Comparison of ENCODE assay signal across 8 cellular contexts in genomic region chrX:44314259-44314734, GRCh38. TPM values are rescaled to one million over a fixed set of nuclear protein-coding genes. Genes with fewer than 3 reads are reported as not detected.
A peak's percentile ranks its signal among the peaks of the same experiment; 100 is the strongest.
DNase-seq lines count a peak whose midpoint lies in the region; ATAC-seq, FAIRE-seq and TF ChIP-seq lines count a peak whose summit lies in the region.

No MANE protein-coding gene starts in this region.

- H3K4me1 Mint-ChIP-seq in CD8-positive, alpha-beta memory T cell = peaks cover 10 to 15% (median 13%) of the 10 kb centered on the region in 3 donors
- peaks cover 9% of the 10 kb centered on the region for H3K4me1 Mint-ChIP-seq in activated T-helper 1 cell treated with anti-CD3 and anti-CD28 coated beads, Interleukin-12 subunit alpha, Interleukin-12 subunit beta, Interleukin-2, Interleukin-4 antibody, amounts not matched to agents 30 ng/mL and 10 ng/mL and 1 ng/mL, durations not matched to agents 14 hours and 24 hours and 36 hours (ENCODE audit: low read depth)

- peaks cover 0 to 1% of the 10 kb centered on the region in 2 donors for H3K27me3 Mint-ChIP-seq in CD8-positive, alpha-beta memory T cell
- no peaks in the 10 kb centered on the region for H3K27me3 Mint-ChIP-seq in activated T-helper 1 cell treated with anti-CD3 and anti-CD28 coated beads, Interleukin-12 subunit alpha, Interleukin-12 subunit beta, Interleukin-2, Interleukin-4 antibody, amounts not matched to agents 30 ng/mL and 10 ng/mL and 1 ng/mL, durations not matched to agents 14 hours and 24 hours and 36 hours (ENCODE audit: insufficient read depth)

- ATAC-seq in GM12878 (peak; percentile 40; the same call in 1 of the 3 replicates), GM18873 (IDR thresholded peaks at IDR 0.05; ENCODE audit: low FRiP score, unreplicated experiment) (no peak)

- BruUV-seq in GM12878 (replicated peaks; lab: Mats Ljungman, UMichigan) = no TSS peak

- peak overlapping the region in 1 of 7 donors; percentile 12 for H3K4me3 Mint-ChIP-seq in CD8-positive, alpha-beta memory T cell
- H3K4me3 Mint-ChIP-seq in activated T-helper 1 cell treated with anti-CD3 and anti-CD28 coated beads, Interleukin-12 subunit alpha, Interleukin-12 subunit beta, Interleukin-2, Interleukin-4 antibody, amounts not matched to agents 30 ng/mL and 10 ng/mL and 1 ng/mL, durations not matched to agents 14 hours and 24 hours and 36 hours = no peak overlapping the region

- FAIRE-seq in GM12878 (lab: Jason Lieb, UNC) = no peak

- H3K9me3 ChIP-seq in CD8-positive, alpha-beta memory T cell (ENCODE audit: low read length) = no peaks in the 10 kb centered on the region
- H3K9me3 ChIP-seq in GM12878 (replicated peaks; ENCODE audit: control insufficient read depth, insufficient read depth, low read length) (no peaks in the 10 kb centered on the region), uterus (no peaks in the 10 kb centered on the region)

- no peaks in the 10 kb centered on the region for H3K36me3 ChIP-seq in CD8-positive, alpha-beta memory T cell (ENCODE audit: insufficient read depth, low read length)
- H3K36me3 ChIP-seq in GM12878 (ENCODE audit: control insufficient read depth in 2 of 2, insufficient read depth in 2 of 2, low read length in 1 of 2) (no peaks in the 10 kb centered on the region), uterus (no peaks in the 10 kb centered on the region)

- CTCF ChIA-PET in CD8-positive, alpha-beta memory T cell (lab: Charles Lee) = no interaction called here
- CTCF ChIA-PET in GM12878 (lab: Yijun Ruan, JAX) = interaction anchor here (2.8 kb wide), 1 partner anchor 11 kb away, joined by 7 read pairs; no protein-coding TSS in a partner anchor

- H3K4me2 ChIP-seq in GM12878 (ENCODE audit: control insufficient read depth, insufficient read depth) = no peak overlapping the region

- intact Hi-C loops in GM12878 (cut with micrococcal nuclease; ENCODE audit: unreplicated experiment) = no loop called here
- intact Hi-C loops in uterus (cut with DNase I; ENCODE audit: low total_unique reads) = no loop called here
- intact Hi-C loops in activated T-helper 1 cell treated with anti-CD3 and anti-CD28 coated beads, Interleukin-12 subunit alpha, Interleukin-12 subunit beta, Interleukin-2, Interleukin-4 antibody, amounts not matched to agents 30 ng/mL and 10 ng/mL and 1 ng/mL, durations not matched to agents 14 hours and 24 hours and 36 hours (cut with micrococcal nuclease) = no loop called here

- H3K27ac Mint-ChIP-seq in CD8-positive, alpha-beta memory T cell = peak overlapping the region in 5 of 8 donors; percentile 1 to 66 (median 48)
- H3K27ac Mint-ChIP-seq in activated T-helper 1 cell treated with anti-CD3 and anti-CD28 coated beads, Interleukin-12 subunit alpha, Interleukin-12 subunit beta, Interleukin-2, Interleukin-4 antibody, amounts not matched to agents 30 ng/mL and 10 ng/mL and 1 ng/mL, durations not matched to agents 14 hours and 24 hours and 36 hours = no peak overlapping the region

- WGBS in GM12878 (ENCODE audit: insufficient coverage, insufficient replicate concordance, low lambda C conversion rate, missing lambda C conversion rate) = 46% methylated on average over 2 of the region's 2 CpGs

- H3K79me2 ChIP-seq in GM12878 (ENCODE audit: control insufficient read depth, insufficient read depth, low read length) = no peaks in the 10 kb centered on the region

- TF ChIP-seq CTCF in GM12878 (IDR thresholded peaks at IDR 0.05 in 2 of 3, conservative IDR thresholded peaks at IDR 0.05 in 1 of 3; ENCODE audit: control insufficient read depth in 2 of 3, extremely low read depth in 1 of 3, insufficient read depth in 1 of 3, low read depth in 3 of 3, low read length in 3 of 3) = no peak
- no peak for TF ChIP-seq CTCF in uterus (IDR thresholded peaks at IDR 0.05)

- TF ChIP-seq POLR2A in GM12878 (IDR thresholded peaks at IDR 0.05; ENCODE audit: low read depth, low read length) = no peak
- no peak for TF ChIP-seq POLR2A in uterus (IDR thresholded peaks at IDR 0.05)

- no peaks in the 10 kb centered on the region for H3K9me3 Mint-ChIP-seq in CD8-positive, alpha-beta memory T cell
- H3K9me3 Mint-ChIP-seq in activated T-helper 1 cell treated with anti-CD3 and anti-CD28 coated beads, Interleukin-12 subunit alpha, Interleukin-12 subunit beta, Interleukin-2, Interleukin-4 antibody, amounts not matched to agents 30 ng/mL and 10 ng/mL and 1 ng/mL, durations not matched to agents 14 hours and 24 hours and 36 hours = no peaks in the 10 kb centered on the region

- H3K27ac ChIP-seq in CD8-positive, alpha-beta memory T cell (ENCODE audit: low read depth, low read length) = peak overlapping the region; percentile 57
- H3K27ac ChIP-seq in GM12878 (ENCODE audit: control insufficient read depth, insufficient read depth) (no peak overlapping the region), uterus (no peak overlapping the region)

- TF ChIP-seq RAD21 in GM12878 (IDR thresholded peaks at IDR 0.05; ENCODE audit: insufficient read depth, low read depth, low read length) = no peak

- POLR2A ChIA-PET in CD8-positive, alpha-beta memory T cell (lab: Charles Lee) = no interaction called here
- POLR2A ChIA-PET in GM12878 (lab: Charles Lee) = no interaction called here

- DNase-seq in CD8-positive, alpha-beta memory T cell = no peak
- DNase-seq in M059J (ENCODE audit: low read depth) (peak; percentile 80), GM12878 (ENCODE audit: low read depth, low spot score) (no peak), mucosa of gallbladder (ENCODE audit: low spot score) (peak; percentile 21), uterus (no peak)
- DNase-seq in activated effector memory CD4-positive, alpha-beta T cell treated with Interleukin-2 at 50 U/mL for 16 hours = no peak
- DNase-seq in activated T-helper 1 cell treated with anti-CD3 and anti-CD28 coated beads, Interleukin-12 subunit alpha, Interleukin-12 subunit beta, Interleukin-2, Interleukin-4 antibody, amounts not matched to agents 30 ng/mL and 10 ng/mL and 1 ng/mL, durations not matched to agents 14 hours and 24 hours and 36 hours (ENCODE audit: low spot score) = no peak

- SMC1A ChIA-PET in GM12878 (lab: Charles Lee; ENCODE audit: uncharacterized antibody, unreplicated experiment) = interaction anchor here (0.6 to 1.3 kb wide), 3 partner anchors 11 to 794 kb away, joined by 3 to 4 read pairs (median 4); no protein-coding TSS in a partner anchor

- no peaks in the 10 kb centered on the region for H3K4me1 ChIP-seq in CD8-positive, alpha-beta memory T cell (ENCODE audit: insufficient read depth, low read length)
- H3K4me1 ChIP-seq in GM12878 (ENCODE audit: control insufficient read depth, insufficient read depth, low read length) (no peaks in the 10 kb centered on the region), uterus (no peaks in the 10 kb centered on the region)

- H3K9ac ChIP-seq in GM12878 (ENCODE audit: control insufficient read depth, insufficient read depth, low read length) = no peak overlapping the region

- no peaks in the 10 kb centered on the region for H3K27me3 ChIP-seq in CD8-positive, alpha-beta memory T cell (ENCODE audit: insufficient read depth, low read length, poor library complexity, severe bottlenecking)
- H3K27me3 ChIP-seq in GM12878 (replicated peaks in 1 of 2; ENCODE audit: control insufficient read depth in 2 of 2, insufficient read depth in 2 of 2, low read length in 1 of 2) (no peaks in the 10 kb centered on the region; a peak in 1 of 4 replicates), uterus (no peaks in the 10 kb centered on the region)

- in situ Hi-C loops in GM12878 (cut with MboI) = no loop called here

- H4K20me1 ChIP-seq in GM12878 (ENCODE audit: control insufficient read depth, insufficient read depth) = no peaks in the 10 kb centered on the region

- H3K36me3 Mint-ChIP-seq in CD8-positive, alpha-beta memory T cell = no peaks in the 10 kb centered on the region
- H3K36me3 Mint-ChIP-seq in activated T-helper 1 cell treated with anti-CD3 and anti-CD28 coated beads, Interleukin-12 subunit alpha, Interleukin-12 subunit beta, Interleukin-2, Interleukin-4 antibody, amounts not matched to agents 30 ng/mL and 10 ng/mL and 1 ng/mL, durations not matched to agents 14 hours and 24 hours and 36 hours (ENCODE audit: low read depth) = no peaks in the 10 kb centered on the region

- no peak for TF ChIP-seq EP300 in GM12878 (IDR thresholded peaks at IDR 0.05; ENCODE audit: borderline replicate concordance in 1 of 2, control insufficient read depth in 1 of 2, low read depth in 2 of 2, low read length in 2 of 2)

- RAD21 ChIA-PET in GM12878 (lab: Charles Lee; ENCODE audit: unreplicated experiment) = interaction anchor here (1.1 kb wide), 1 partner anchor 10 kb away, joined by 3 read pairs; no protein-coding TSS in a partner anchor

- no peak overlapping the region for H2AFZ ChIP-seq in GM12878 (ENCODE audit: control insufficient read depth, low read depth, low read length)

- H3K4me3 ChIP-seq in CD8-positive, alpha-beta memory T cell (ENCODE audit: low read length) = no peak overlapping the region
- H3K4me3 ChIP-seq in GM12878 (no peak overlapping the region), uterus (no peak overlapping the region)

RNA-seq across cellular contexts. Expression of gene EFHC2, which starts 29.2 kb away (rescaled TPM):
- total RNA-seq in CD8-positive, alpha-beta memory T cell = under 1 TPM; 0.18 to 0.20 TPM
- polyA plus RNA-seq in CD8-positive, alpha-beta memory T cell = 3.5 TPM
- total RNA-seq in M059J (2014; rRNA removed; shearing (Covaris generic)) = 1.9 and 3.9 TPM in 2 replicates
- not detected in 2 replicates for total RNA-seq in GM12878 (2013; cell fraction: nucleolus; rRNA removed)
- total RNA-seq in GM12878 (2014; rRNA removed) = not detected in 2 replicates
- not detected in 2 replicates for total RNA-seq in GM12878 (2014; rRNA removed; fragmentation: Illumina TruSeq; extraction: Trizol)
- total RNA-seq in GM12878 (2021) = 0.08 TPM in 1 of 2 replicates, not detected in the other
- not detected for polyA plus RNA-seq in GM12878 (2011; ENCODE audit: low read depth)
- polyA plus RNA-seq in GM12878 (2011; rRNA removed) = 0.56 and 0.62 TPM in 2 replicates
- polyA plus RNA-seq in GM12878 (2011; cell fraction: cytosol; rRNA removed) = 0.12 and 0.16 TPM in 2 replicates
- polyA plus RNA-seq in GM12878 (2011; cell fraction: nucleus; rRNA removed) = 0.20 and 0.45 TPM in 2 replicates
- not detected in 2 replicates for polyA plus RNA-seq in GM12878 (2012)
- 0.16 TPM in 1 of 2 replicates, not detected in the other for polyA plus RNA-seq in GM12878 (2014; fragmentation: Illumina TruSeq; extraction: Trizol)
- polyA plus RNA-seq in GM12878 (2014; fragmentation: Nextera tagmentation; extraction: Ambion mirVana) = not detected
- polyA plus RNA-seq in GM12878 (2014; rRNA removed) = not detected in 2 replicates
- not detected for polyA plus RNA-seq in GM12878 (2016; fragmentation: Nextera tagmentation; extraction: Ambion mirVana)
- 0.29 and 0.31 TPM in 2 replicates for polyA minus RNA-seq in GM12878 (2011; rRNA and poly(A)+ RNA removed)
- not detected in 2 replicates for polyA minus RNA-seq in GM12878 (2011; cell fraction: cytosol; rRNA and poly(A)+ RNA removed)
- polyA minus RNA-seq in GM12878 (2011; cell fraction: nucleus; rRNA and poly(A)+ RNA removed) = 0.36 and 0.38 TPM in 2 replicates
- total RNA-seq in mucosa of gallbladder = 3.7 TPM
- 1 to 10 TPM in 3 of 4 donors, under 1 TPM in 1; 0.59 to 6.4 (median 4.1) TPM for total RNA-seq in uterus
- not detected in 2 replicates for total RNA-seq in activated T-helper 1 cell treated with anti-CD3 and anti-CD28 coated beads, Interleukin-12 subunit alpha, Interleukin-12 subunit beta, Interleukin-2, Interleukin-4 antibody, amounts not matched to agents 30 ng/mL and 10 ng/mL and 1 ng/mL, durations not matched to agents 14 hours and 24 hours and 36 hours

Comparison
In these comparisons a context has a peak if more than half of its experiments do, and no peak if none do; other contexts are left out.
1. DNase-seq: peak in M059J (single experiment) and mucosa of gallbladder (single experiment); none in CD8-positive, alpha-beta memory T cell (0 of 5), GM12878 (single experiment), uterus (0 of 2), activated effector memory CD4-positive, alpha-beta T cell treated with Interleukin-2 at 50 U/mL for 16 hours (single experiment) and activated T-helper 1 cell treated with anti-CD3 and anti-CD28 coated beads, Interleukin-12 subunit alpha, Interleukin-12 subunit beta, Interleukin-2, Interleukin-4 antibody, amounts not matched to agents 30 ng/mL and 10 ng/mL and 1 ng/mL, durations not matched to agents 14 hours and 24 hours and 36 hours (single experiment).